7 cellular contexts compared by ENCODE assay signal in genomic region chr11:46308632-46309419, GRCh38. TPM values are rescaled to one million over a fixed set of nuclear protein-coding genes. Genes with fewer than 3 reads are reported as not detected.
A peak's percentile ranks its signal among the peaks of the same experiment; 100 is the strongest.
DNase-seq lines count a peak whose midpoint lies in the region; ATAC-seq and TF ChIP-seq lines count a peak whose summit lies in the region.

No MANE protein-coding gene starts in this region.

- H3K9me3 ChIP-seq in PC-3 (ENCODE audit: low read length) (no peaks in the 10 kb centered on the region), thyroid gland (no peaks in the 10 kb centered on the region)

- intact Hi-C loops in PC-3 (cut with micrococcal nuclease) (loop anchor here (1.0 to 2.0 kb wide), 3 partner anchors 62 to 70 kb away; no protein-coding TSS in a partner anchor), thyroid gland (cut with DNase I) (no loop called here)

- POLR2A ChIA-PET in PC-3 (lab: Charles Lee; ENCODE audit: unreplicated experiment) = interaction anchor here (1.5 kb wide), 1 partner anchor 65 kb away, joined by 11 read pairs; no protein-coding TSS in a partner anchor

- CTCF ChIA-PET in PC-3 (lab: Charles Lee) = interaction anchor here (0.5 to 1.6 kb wide), 3 partner anchors 66 to 77 kb away, joined by 5 to 12 read pairs (median 6); no protein-coding TSS in a partner anchor

- H3K4me3 Mint-ChIP-seq in neural crest cell = no peak overlapping the region

- no peaks in the 10 kb centered on the region for H3K27me3 Mint-ChIP-seq in neural crest cell (ENCODE audit: low read depth)

- TF ChIP-seq POLR2A in thyroid gland (IDR thresholded peaks at IDR 0.05) = no peak

- H3K4me1 Mint-ChIP-seq in neural crest cell = peaks cover 9% of the 10 kb centered on the region

- H3K79me2 ChIP-seq in PC-3 (ENCODE audit: low read length) = no peaks in the 10 kb centered on the region

- H3K4me3 ChIP-seq in PC-3 (ENCODE audit: low read length) (no peak overlapping the region), fibroblast of mammary gland (ENCODE audit: control insufficient read depth, low read depth, low read length) (no peak overlapping the region), thyroid gland (replicated peaks in 1 of 3) (no peak overlapping the region)

- DNase-seq in PC-3 (peak; percentile 70), fibroblast of mammary gland (ENCODE audit: low read depth) (peak; percentile 70), neural crest cell (ENCODE audit: low read depth, low spot score) (peak; percentile 69), thyroid gland (peak; percentile 77)
- peak; percentile 80 to 82 for DNase-seq in activated T-cell treated with anti-CD3 and anti-CD28 coated beads, Interleukin-2, amount 50 U/mL, for 48 hours

- H3K27ac Mint-ChIP-seq in neural crest cell (ENCODE audit: unreplicated experiment) = no peak overlapping the region

- no peaks in the 10 kb centered on the region for H3K36me3 Mint-ChIP-seq in neural crest cell (ENCODE audit: low read depth)

- peak; percentile 92 for TF ChIP-seq CTCF in GM12874 (IDR thresholded peaks at IDR 0.05; ENCODE audit: insufficient read depth, low read depth, low read length)
- TF ChIP-seq CTCF in PC-3 (conservative IDR thresholded peaks at IDR 0.05; ENCODE audit: low read depth, low read length) = peak; percentile 92
- TF ChIP-seq CTCF in fibroblast of mammary gland (conservative IDR thresholded peaks at IDR 0.05; ENCODE audit: control insufficient read depth, insufficient read depth, low read depth, low read length) = peak; percentile 80
- peak; percentile 89 for TF ChIP-seq CTCF in neural crest cell (conservative IDR thresholded peaks at IDR 0.05)
- peak; percentile 78 to 84 (median 82) for TF ChIP-seq CTCF in thyroid gland (IDR thresholded peaks at IDR 0.05)

- H3K4me1 ChIP-seq in PC-3 (ENCODE audit: insufficient read depth, low read length) = peaks cover 8% of the 10 kb centered on the region; the same call in 1 of the 2 replicates
- no peaks in the 10 kb centered on the region for H3K4me1 ChIP-seq in thyroid gland

- 26 to 70% methylated on average over 4 to 12 of the region's 12 CpGs for WGBS in thyroid gland, 2 donors

- no TSS peak for BruUV-seq in PC-3 (replicated peaks; lab: Mats Ljungman, UMichigan)

- H3K9me3 Mint-ChIP-seq in neural crest cell = no peaks in the 10 kb centered on the region

- no peak overlapping the region for H3K4me2 ChIP-seq in PC-3 (ENCODE audit: low read length)

- H3F3A ChIP-seq in PC-3 (ENCODE audit: low read length, unreplicated experiment) = no peaks in the 10 kb centered on the region

- H4K20me1 ChIP-seq in PC-3 (ENCODE audit: low read length) = no peaks in the 10 kb centered on the region

- ATAC-seq in HG03520 (IDR thresholded peaks at IDR 0.05; ENCODE audit: unreplicated experiment) = peak; percentile 58
- peak; percentile 79 for ATAC-seq in PC-3

- H3K9ac ChIP-seq in PC-3 (ENCODE audit: low read length) = no peak overlapping the region

- H2AFZ ChIP-seq in PC-3 (ENCODE audit: low read length) = no peak overlapping the region

- H3K9me2 ChIP-seq in PC-3 (replicated peaks; ENCODE audit: low read length) = no peaks in the 10 kb centered on the region

- H3K27ac ChIP-seq in PC-3 (ENCODE audit: low read length) (no peak overlapping the region), thyroid gland (no peak overlapping the region)

- H3K36me3 ChIP-seq in PC-3 (ENCODE audit: low read depth, low read length) = no peaks in the 10 kb centered on the region
- no peaks in the 10 kb centered on the region for H3K36me3 ChIP-seq in thyroid gland

- H3K27me3 ChIP-seq in PC-3 (ENCODE audit: low read length) (no peaks in the 10 kb centered on the region), thyroid gland (no peaks in the 10 kb centered on the region)

RNA-seq across cellular contexts. Expression of gene CREB3L1, which starts 31.4 kb away (rescaled TPM):
- total RNA-seq in PC-3 (2014; rRNA removed) (1.1 and 1.4 TPM in 2 replicates), neural crest cell (0.71 and 0.75 TPM in 2 replicates), thyroid gland (1 to 10 TPM in 3 of 4 donors, under 1 TPM in 1; 0.88 to 3.1 (median 2.1) TPM)

RNA-seq across cellular contexts. Expression of gene DGKZ, which starts 38.4 kb away (rescaled TPM):
- total RNA-seq in PC-3 (2014; rRNA removed) (70.2 and 91.0 TPM in 2 replicates), neural crest cell (54.4 and 60.1 TPM in 2 replicates), thyroid gland (10 to 100 TPM; 29.7 to 53.5 (median 41.8) TPM)
